Comparison of ENCODE assay signal across 8 cellular contexts in genomic region chr1:175191654-175192053, GRCh38. TPM values are rescaled to one million over a fixed set of nuclear protein-coding genes. Genes with fewer than 3 reads are reported as not detected.
A peak's percentile ranks its signal among the peaks of the same experiment; 100 is the strongest.
DNase-seq lines count a peak whose midpoint lies in the region; ATAC-seq, FAIRE-seq and TF ChIP-seq lines count a peak whose summit lies in the region.

No MANE protein-coding gene starts in this region.

- H3K27ac ChIP-seq in A549 (no peak overlapping the region), lower lobe of right lung (peak overlapping the region; percentile 93), thyroid gland (peak overlapping the region; percentile 80 to 91 (median 86))

- CTCF ChIA-PET in A549 (lab: Yijun Ruan, JAX) = interaction anchor here (1.4 to 1.6 kb wide), 3 partner anchors 37 to 45 kb away, joined by 3 to 7 read pairs (median 6); no protein-coding TSS in a partner anchor
- CTCF ChIA-PET in MCF 10A (lab: Yijun Ruan, JAX) = interaction anchor here (0.6 to 8.4 kb wide), 20 partner anchors 8 to 849 kb away, joined by 3 to 78 read pairs (median 6); no protein-coding TSS in a partner anchor

- H3K36me3 Mint-ChIP-seq in MCF 10A (ENCODE audit: insufficient read depth, unreplicated experiment) = peaks cover 7% of the 10 kb centered on the region

- TF ChIP-seq CTCF in A549 (IDR thresholded peaks at IDR 0.05) (no peak), MCF 10A (IDR thresholded peaks at IDR 0.05; ENCODE audit: unreplicated experiment) (no peak), lower lobe of right lung (IDR thresholded peaks at IDR 0.05) (no peak), thyroid gland (IDR thresholded peaks at IDR 0.05) (no peak)

- DNase-seq in A549 (ENCODE audit: low read depth in 1 of 2, low spot score in 1 of 2) (no peak), NAMALWA (ENCODE audit: low spot score) (peak; percentile 79), MCF 10A (ENCODE audit: unreplicated experiment) (peak; percentile 57), lower lobe of right lung (no peak), thyroid gland (peak; percentile 26 to 43), SK-N-DZ (ENCODE audit: low spot score) (no peak)

- peak overlapping the region; percentile 67 for H3K27ac Mint-ChIP-seq in MCF 10A (ENCODE audit: low read depth, unreplicated experiment)

- H3K9me3 Mint-ChIP-seq in MCF 10A (ENCODE audit: unreplicated experiment) = no peaks in the 10 kb centered on the region

- no peak for TF ChIP-seq POLR2A in A549 (IDR thresholded peaks at IDR 0.05; ENCODE audit: low read length)
- no peak for TF ChIP-seq POLR2A in thyroid gland (IDR thresholded peaks at IDR 0.05)

- H3K4me1 ChIP-seq in A549 (0 out of 3 replicates have a peak, but pooled peaks cover 4% of the 10 kb centered on the region), lower lobe of right lung (peaks cover 62% of the 10 kb centered on the region), thyroid gland (peaks cover 12 to 44% of the 10 kb centered on the region in 2 donors)

- no peak for TF ChIP-seq RAD21 in A549 (conservative IDR thresholded peaks at IDR 0.05 in 1 of 2, IDR thresholded peaks at IDR 0.05 in 1 of 2)

- ATAC-seq in A549 (no peak), GM18517 (IDR thresholded peaks at IDR 0.05; ENCODE audit: unreplicated experiment) (peak; percentile 26), lower lobe of right lung (peak; percentile 49 to 58), GM21360 (IDR thresholded peaks at IDR 0.05; ENCODE audit: unreplicated experiment) (no peak)

- H3K36me3 ChIP-seq in lower lobe of right lung (no peaks in the 10 kb centered on the region), thyroid gland (no peaks in the 10 kb centered on the region)

- H3K4me3 ChIP-seq in A549 = peak overlapping the region; percentile 77; the same call in 1 of the 3 replicates
- peak overlapping the region; percentile 66 for H3K4me3 ChIP-seq in lower lobe of right lung
- H3K4me3 ChIP-seq in thyroid gland (replicated peaks in 1 of 3) = peak overlapping the region; percentile 43 to 80 (median 61)

- no peak for FAIRE-seq in A549 (lab: Jason Lieb, UNC)

- WGBS in A549 (ENCODE audit: missing lambda C conversion rate) = 96% methylated on average over 7 of the region's 7 CpGs
- WGBS in thyroid gland, 2 donors = 5 to 17% methylated on average over 7 of the region's 7 CpGs

- intact Hi-C loops in MCF 10A (cut with micrococcal nuclease) = loop anchor here (1.0 to 2.0 kb wide), 2 partner anchors 29 to 36 kb away; no protein-coding TSS in a partner anchor
- intact Hi-C loops in lower lobe of right lung (cut with DNase I) = no loop called here
- intact Hi-C loops in thyroid gland (cut with DNase I) = no loop called here

- H3K9me3 ChIP-seq in A549 = no peaks in the 10 kb centered on the region
- H3K9me3 ChIP-seq in lower lobe of right lung = no peaks in the 10 kb centered on the region
- no peaks in the 10 kb centered on the region for H3K9me3 ChIP-seq in thyroid gland

- H3K4me3 Mint-ChIP-seq in MCF 10A (ENCODE audit: unreplicated experiment) = peak overlapping the region; percentile 80

- peaks cover 37% of the 10 kb centered on the region for H3K4me1 Mint-ChIP-seq in MCF 10A (ENCODE audit: insufficient read depth, unreplicated experiment)

- TF ChIP-seq EP300 in A549 (IDR thresholded peaks at IDR 0.05) = no peak

- no TSS peak for BruUV-seq in MCF 10A (replicated peaks; lab: Mats Ljungman, UMichigan)

- H3K27me3 ChIP-seq in lower lobe of right lung (ENCODE audit: low read depth) (no peaks in the 10 kb centered on the region), thyroid gland (no peaks in the 10 kb centered on the region)

- H3K4me2 ChIP-seq in A549 = peak overlapping the region; percentile 98

- POLR2A ChIA-PET in A549 (lab: Yijun Ruan, JAX) (no interaction called here), MCF 10A (lab: Yijun Ruan, JAX) (interaction anchor here (0.6 to 3.1 kb wide), 16 partner anchors 10 to 1016 kb away, joined by 3 to 32 read pairs (median 5); partner anchors contain the start of gene MRPS14)

- no peaks in the 10 kb centered on the region for H3K27me3 Mint-ChIP-seq in MCF 10A (ENCODE audit: insufficient read depth, unreplicated experiment)

TF ChIP-seq in A549, 52 proteins besides CTCF, POLR2A, EP300 and RAD21:
- TF ChIP-seq REST (IDR thresholded peaks at IDR 0.05) (no peak), RFX5 (IDR thresholded peaks at IDR 0.05) (no peak), HOXB13 (CRISPR knock-in tag; IDR thresholded peaks at IDR 0.05; ENCODE audit: low read depth) (no peak), HEYL (CRISPR knock-in tag; IDR thresholded peaks at IDR 0.05) (no peak), ZNF302 (CRISPR knock-in tag; IDR thresholded peaks at IDR 0.05) (no peak), FOSB (CRISPR knock-in tag; IDR thresholded peaks at IDR 0.05) (no peak)

RNA-seq across cellular contexts. Expression of gene KIAA0040, which starts 0.9 kb away (rescaled TPM):
- polyA plus RNA-seq in A549 (2011; rRNA removed) = 1.1 and 1.4 TPM in 2 replicates
- 0.24 and 0.51 TPM in 2 replicates for polyA plus RNA-seq in A549 (2012; cell fraction: cytosol; rRNA removed)
- polyA plus RNA-seq in A549 (2012; cell fraction: nucleus; rRNA removed) = 0.17 and 0.27 TPM in 2 replicates
- polyA plus RNA-seq in A549 (2017; fragmentation: RNase III; extraction: RNeasy Plus Mini Kit Qiagen cat#74134 plus additional on column Dnase treatment) = 0.20 to 0.24 TPM (median 0.21 TPM) in 3 replicates
- 0.73 and 1.1 TPM in 2 replicates for polyA minus RNA-seq in A549 (2011; rRNA and poly(A)+ RNA removed)
- 26.7 and 27.7 TPM in 2 replicates for total RNA-seq in MCF 10A (2022)
- 46.9 TPM for total RNA-seq in lower lobe of right lung
- total RNA-seq in thyroid gland = 10 to 100 TPM; 15.5 to 28.4 (median 16.8) TPM
- not detected in 2 replicates for polyA plus RNA-seq in SK-N-DZ (2014; cell fraction: cytosol; rRNA removed)
- polyA plus RNA-seq in SK-N-DZ (2014; cell fraction: nucleus; rRNA removed) = not detected in 2 replicates

Comparison
In these comparisons a context has a peak if more than half of its experiments do, and no peak if none do; other contexts are left out.
1. ATAC-seq: peak in GM18517 (single experiment) and lower lobe of right lung (2 of 2); none in A549 (0 of 2) and GM21360 (single experiment).
2. DNase-seq: peak in NAMALWA (single experiment), MCF 10A (single experiment) and thyroid gland (2 of 2); none in A549 (0 of 2), lower lobe of right lung (single experiment) and SK-N-DZ (single experiment).
3. H3K27ac ChIP-seq: peak in lower lobe of right lung (single experiment) and thyroid gland (3 of 3); none in A549 (0 of 2).
4. Peak in every context shown above with its lines, with median percentiles within 50 percentile points of each other: H3K4me3 ChIP-seq.